1 cellular context compared by ENCODE assay signal in the genomic region with DNA sequence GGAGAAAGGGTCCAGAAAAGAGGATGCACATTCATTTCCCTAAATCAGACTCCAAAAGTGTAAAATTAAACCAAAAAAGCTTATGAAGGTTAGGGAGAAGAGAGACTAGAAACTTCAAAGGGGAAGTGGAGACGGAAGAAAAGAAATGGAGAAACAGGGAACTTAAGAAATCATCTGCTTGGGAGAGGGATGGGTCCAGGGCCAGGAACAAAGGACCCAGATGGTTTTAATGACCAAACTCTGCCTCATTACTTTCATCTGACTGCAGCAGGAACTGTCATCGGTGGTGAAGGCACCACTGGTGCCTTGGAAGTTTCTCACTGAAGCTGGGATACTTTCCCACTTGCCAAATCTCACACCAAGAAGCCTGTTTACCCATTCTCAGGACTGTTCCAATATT.
TF ChIP-seq lines count a peak whose summit lies in the region.

No MANE protein-coding gene starts in this region.

TF ChIP-seq in SK-N-SH, 30 proteins besides CTCF, POLR2A, EP300 and RAD21 (continued from another document):
- TF ChIP-seq, protein P1, sequence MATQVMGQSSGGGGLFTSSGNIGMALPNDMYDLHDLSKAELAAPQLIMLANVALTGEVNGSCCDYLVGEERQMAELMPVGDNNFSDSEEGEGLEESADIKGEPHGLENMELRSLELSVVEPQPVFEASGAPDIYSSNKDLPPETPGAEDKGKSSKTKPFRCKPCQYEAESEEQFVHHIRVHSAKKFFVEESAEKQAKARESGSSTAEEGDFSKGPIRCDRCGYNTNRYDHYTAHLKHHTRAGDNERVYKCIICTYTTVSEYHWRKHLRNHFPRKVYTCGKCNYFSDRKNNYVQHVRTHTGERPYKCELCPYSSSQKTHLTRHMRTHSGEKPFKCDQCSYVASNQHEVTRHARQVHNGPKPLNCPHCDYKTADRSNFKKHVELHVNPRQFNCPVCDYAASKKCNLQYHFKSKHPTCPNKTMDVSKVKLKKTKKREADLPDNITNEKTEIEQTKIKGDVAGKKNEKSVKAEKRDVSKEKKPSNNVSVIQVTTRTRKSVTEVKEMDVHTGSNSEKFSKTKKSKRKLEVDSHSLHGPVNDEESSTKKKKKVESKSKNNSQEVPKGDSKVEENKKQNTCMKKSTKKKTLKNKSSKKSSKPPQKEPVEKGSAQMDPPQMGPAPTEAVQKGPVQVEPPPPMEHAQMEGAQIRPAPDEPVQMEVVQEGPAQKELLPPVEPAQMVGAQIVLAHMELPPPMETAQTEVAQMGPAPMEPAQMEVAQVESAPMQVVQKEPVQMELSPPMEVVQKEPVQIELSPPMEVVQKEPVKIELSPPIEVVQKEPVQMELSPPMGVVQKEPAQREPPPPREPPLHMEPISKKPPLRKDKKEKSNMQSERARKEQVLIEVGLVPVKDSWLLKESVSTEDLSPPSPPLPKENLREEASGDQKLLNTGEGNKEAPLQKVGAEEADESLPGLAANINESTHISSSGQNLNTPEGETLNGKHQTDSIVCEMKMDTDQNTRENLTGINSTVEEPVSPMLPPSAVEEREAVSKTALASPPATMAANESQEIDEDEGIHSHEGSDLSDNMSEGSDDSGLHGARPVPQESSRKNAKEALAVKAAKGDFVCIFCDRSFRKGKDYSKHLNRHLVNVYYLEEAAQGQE (IDR thresholded peaks at IDR 0.05; ENCODE audit: low read depth, low read length), result no peak
- TF ChIP-seq FOXJ3 (CRISPR knock-in tag; IDR thresholded peaks at IDR 0.05) (no peak), GABPA (IDR thresholded peaks at IDR 0.05; ENCODE audit: low read depth) (no peak), MEF2A (IDR thresholded peaks at IDR 0.05; ENCODE audit: borderline replicate concordance, low read depth) (no peak), RFX5 (IDR thresholded peaks at IDR 0.05; ENCODE audit: low read length) (no peak), FOSL2 (IDR thresholded peaks at IDR 0.05; ENCODE audit: borderline replicate concordance, low read depth) (no peak), RCOR1 (IDR thresholded peaks at IDR 0.05; ENCODE audit: low read length) (no peak), SIN3A (IDR thresholded peaks at IDR 0.05; ENCODE audit: borderline replicate concordance, low read depth, low read length) (no peak), YY1 (IDR thresholded peaks at IDR 0.05; ENCODE audit: low read depth) (no peak)
